Comparison of ENCODE assay signal across 26 cellular contexts in the genomic region with DNA sequence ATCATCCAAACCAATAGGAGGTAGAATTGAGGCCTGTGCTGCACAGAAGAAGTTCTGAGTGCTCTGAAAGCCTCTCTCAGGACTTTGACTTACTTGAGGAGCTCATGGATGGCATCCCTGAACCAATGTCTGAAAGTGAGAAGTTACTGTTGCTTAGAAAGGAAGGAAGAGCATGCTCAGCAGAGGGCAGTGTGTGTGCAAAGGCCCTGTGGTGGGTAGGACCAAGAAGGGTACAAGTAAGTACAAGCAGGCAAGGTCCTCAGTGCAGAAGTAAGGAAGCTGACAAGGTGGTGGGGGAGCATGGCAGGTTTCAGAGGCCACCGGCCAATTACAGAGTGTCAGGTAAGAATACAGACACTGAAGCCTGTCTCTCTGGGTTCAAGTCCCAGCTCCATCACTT. TPM values are rescaled to one million over a fixed set of nuclear protein-coding genes. Genes with fewer than 3 reads are reported as not detected.
"Had no signal": no experiment of that assay in that cellular context is flagged by ENCODE, and none has a peak within 500 bp of the region (broad histone marks: within the 10 kb centered on the region; RNA-seq: fewer than 3 reads in every experiment).

No MANE protein-coding gene starts in this region.

- H3K4me2 ChIP-seq: neural progenitor cell had no signal

- H3K27ac ChIP-seq: neural progenitor cell, parathyroid adenoma, psoas muscle, right lobe of liver, stomach, thyroid gland, tibial nerve, upper lobe of left lung had no signal

- H3K36me3 ChIP-seq: neural progenitor cell, ovary, right lobe of liver, sigmoid colon, stomach, thoracic aorta, thyroid gland, tibial nerve, upper lobe of left lung had no signal

- H3K9me3 ChIP-seq: ovary, psoas muscle, right lobe of liver, sigmoid colon, stomach, thoracic aorta, thyroid gland, upper lobe of left lung had no signal

- H3K4me1 ChIP-seq: parathyroid adenoma, psoas muscle, right lobe of liver, tibial nerve, upper lobe of left lung had no signal

- DNase-seq: naive thymus-derived CD8-positive, alpha-beta T cell; occipital lobe; ovary; posterior cingulate gyrus; psoas muscle; right cardiac atrium; right lobe of liver; sigmoid colon; small intestine; stimulated activated CD4-positive, alpha-beta T cell treated with anti-CD3 and anti-CD28 coated beads, Interleukin-15, amount 100 ng/mL, for 24 hours; stimulated activated CD4-positive, alpha-beta T cell treated with anti-CD3 and anti-CD28 coated beads, Interleukin-2, amount 100 ng/mL, for 24 hours; stimulated activated CD4-positive, alpha-beta T cell treated with anti-CD3 and anti-CD28 coated beads, Interleukin-2, amount 100 ng/mL, for 48 hours; stimulated activated CD4-positive, alpha-beta T cell treated with anti-CD3 and anti-CD28 coated beads, Interleukin-4, amount 100 ng/mL, for 24 hours; stimulated activated naive B cell treated with anti-CD40 and anti-IgM and Interleukin-4, amounts not matched to agents 10 μg/mL and 1 μg/mL and 100 μg/mL, for 72 hours; stimulated activated naive CD4-positive, alpha-beta T cell treated with Interleukin-2 at 50 U/mL for 16 hours; stomach; thyroid gland; trophoblast cell; upper lobe of left lung had no signal

- H3K9ac ChIP-seq: neural progenitor cell, parathyroid adenoma had no signal

- H3K79me2 ChIP-seq: parathyroid adenoma had no signal

- H3K27me3 ChIP-seq: neural progenitor cell, ovary, right lobe of liver, sigmoid colon, stomach, thyroid gland, tibial nerve, upper lobe of left lung had no signal

- H2AFZ ChIP-seq: neural progenitor cell, parathyroid adenoma had no signal

- ATAC-seq: naive thymus-derived CD8-positive, alpha-beta T cell; natural killer cell treated with Interleukin-12 subunit alpha and Interleukin-12 subunit beta and Interleukin-15 and Interleukin-18, amount 100 ng/mL, for 72 hours; psoas muscle; right cardiac atrium; right lobe of liver; stimulated activated effector memory CD8-positive, alpha-beta T cell treated with anti-CD3 and anti-CD28 coated beads, Interleukin-12 subunit alpha, Interleukin-12 subunit beta, amount 100 ng/mL, for 72 hours; stimulated activated naive B cell treated with anti-CD40 and anti-IgM and Interleukin-4, amounts not matched to agents 10 μg/mL and 1 μg/mL and 100 μg/mL, for 72 hours had no signal

- H3K4me3 ChIP-seq: neural progenitor cell, ovary, psoas muscle, right lobe of liver, sigmoid colon, stomach, thoracic aorta, thyroid gland, tibial nerve, upper lobe of left lung had no signal

- FAIRE-seq: small intestine, urothelium cell line had no signal

RNA-seq across cellular contexts. Expression of a gene that starts 31.4 kb away (rescaled TPM):
- total RNA-seq: naive thymus-derived CD8-positive, alpha-beta T cell; natural killer cell treated with Interleukin-12 subunit alpha and Interleukin-12 subunit beta and Interleukin-15 and Interleukin-18, amount 100 ng/mL, for 72 hours had no signal
- polyA plus RNA-seq: naive thymus-derived CD8-positive, alpha-beta T cell had no signal
